Comparison of ENCODE assay signal across 1 cellular context in the genomic region with DNA sequence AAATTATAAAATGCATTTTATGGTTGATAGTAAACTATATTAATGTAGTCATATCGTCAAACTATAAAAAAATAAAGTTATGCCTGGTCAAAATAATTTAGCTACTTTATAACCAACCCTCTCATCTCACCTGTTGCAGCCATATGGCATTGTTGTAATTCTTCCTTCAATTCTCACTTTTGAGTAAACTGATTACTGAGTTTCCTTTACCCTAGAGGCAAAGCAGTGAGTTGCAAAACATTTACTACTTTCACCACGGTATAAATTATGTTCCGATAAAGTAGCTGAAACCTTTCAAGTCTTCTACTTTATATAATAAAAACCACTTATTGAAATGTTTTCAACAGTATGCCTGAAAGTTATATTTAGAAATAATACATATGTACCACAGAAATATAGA.
TF ChIP-seq lines count a peak whose summit lies in the region.

No MANE protein-coding gene starts in this region.

TF ChIP-seq in GM23338, 12 proteins besides CTCF, POLR2A, EP300 and RAD21 (continued from another document):
- TF ChIP-seq, protein P1, sequence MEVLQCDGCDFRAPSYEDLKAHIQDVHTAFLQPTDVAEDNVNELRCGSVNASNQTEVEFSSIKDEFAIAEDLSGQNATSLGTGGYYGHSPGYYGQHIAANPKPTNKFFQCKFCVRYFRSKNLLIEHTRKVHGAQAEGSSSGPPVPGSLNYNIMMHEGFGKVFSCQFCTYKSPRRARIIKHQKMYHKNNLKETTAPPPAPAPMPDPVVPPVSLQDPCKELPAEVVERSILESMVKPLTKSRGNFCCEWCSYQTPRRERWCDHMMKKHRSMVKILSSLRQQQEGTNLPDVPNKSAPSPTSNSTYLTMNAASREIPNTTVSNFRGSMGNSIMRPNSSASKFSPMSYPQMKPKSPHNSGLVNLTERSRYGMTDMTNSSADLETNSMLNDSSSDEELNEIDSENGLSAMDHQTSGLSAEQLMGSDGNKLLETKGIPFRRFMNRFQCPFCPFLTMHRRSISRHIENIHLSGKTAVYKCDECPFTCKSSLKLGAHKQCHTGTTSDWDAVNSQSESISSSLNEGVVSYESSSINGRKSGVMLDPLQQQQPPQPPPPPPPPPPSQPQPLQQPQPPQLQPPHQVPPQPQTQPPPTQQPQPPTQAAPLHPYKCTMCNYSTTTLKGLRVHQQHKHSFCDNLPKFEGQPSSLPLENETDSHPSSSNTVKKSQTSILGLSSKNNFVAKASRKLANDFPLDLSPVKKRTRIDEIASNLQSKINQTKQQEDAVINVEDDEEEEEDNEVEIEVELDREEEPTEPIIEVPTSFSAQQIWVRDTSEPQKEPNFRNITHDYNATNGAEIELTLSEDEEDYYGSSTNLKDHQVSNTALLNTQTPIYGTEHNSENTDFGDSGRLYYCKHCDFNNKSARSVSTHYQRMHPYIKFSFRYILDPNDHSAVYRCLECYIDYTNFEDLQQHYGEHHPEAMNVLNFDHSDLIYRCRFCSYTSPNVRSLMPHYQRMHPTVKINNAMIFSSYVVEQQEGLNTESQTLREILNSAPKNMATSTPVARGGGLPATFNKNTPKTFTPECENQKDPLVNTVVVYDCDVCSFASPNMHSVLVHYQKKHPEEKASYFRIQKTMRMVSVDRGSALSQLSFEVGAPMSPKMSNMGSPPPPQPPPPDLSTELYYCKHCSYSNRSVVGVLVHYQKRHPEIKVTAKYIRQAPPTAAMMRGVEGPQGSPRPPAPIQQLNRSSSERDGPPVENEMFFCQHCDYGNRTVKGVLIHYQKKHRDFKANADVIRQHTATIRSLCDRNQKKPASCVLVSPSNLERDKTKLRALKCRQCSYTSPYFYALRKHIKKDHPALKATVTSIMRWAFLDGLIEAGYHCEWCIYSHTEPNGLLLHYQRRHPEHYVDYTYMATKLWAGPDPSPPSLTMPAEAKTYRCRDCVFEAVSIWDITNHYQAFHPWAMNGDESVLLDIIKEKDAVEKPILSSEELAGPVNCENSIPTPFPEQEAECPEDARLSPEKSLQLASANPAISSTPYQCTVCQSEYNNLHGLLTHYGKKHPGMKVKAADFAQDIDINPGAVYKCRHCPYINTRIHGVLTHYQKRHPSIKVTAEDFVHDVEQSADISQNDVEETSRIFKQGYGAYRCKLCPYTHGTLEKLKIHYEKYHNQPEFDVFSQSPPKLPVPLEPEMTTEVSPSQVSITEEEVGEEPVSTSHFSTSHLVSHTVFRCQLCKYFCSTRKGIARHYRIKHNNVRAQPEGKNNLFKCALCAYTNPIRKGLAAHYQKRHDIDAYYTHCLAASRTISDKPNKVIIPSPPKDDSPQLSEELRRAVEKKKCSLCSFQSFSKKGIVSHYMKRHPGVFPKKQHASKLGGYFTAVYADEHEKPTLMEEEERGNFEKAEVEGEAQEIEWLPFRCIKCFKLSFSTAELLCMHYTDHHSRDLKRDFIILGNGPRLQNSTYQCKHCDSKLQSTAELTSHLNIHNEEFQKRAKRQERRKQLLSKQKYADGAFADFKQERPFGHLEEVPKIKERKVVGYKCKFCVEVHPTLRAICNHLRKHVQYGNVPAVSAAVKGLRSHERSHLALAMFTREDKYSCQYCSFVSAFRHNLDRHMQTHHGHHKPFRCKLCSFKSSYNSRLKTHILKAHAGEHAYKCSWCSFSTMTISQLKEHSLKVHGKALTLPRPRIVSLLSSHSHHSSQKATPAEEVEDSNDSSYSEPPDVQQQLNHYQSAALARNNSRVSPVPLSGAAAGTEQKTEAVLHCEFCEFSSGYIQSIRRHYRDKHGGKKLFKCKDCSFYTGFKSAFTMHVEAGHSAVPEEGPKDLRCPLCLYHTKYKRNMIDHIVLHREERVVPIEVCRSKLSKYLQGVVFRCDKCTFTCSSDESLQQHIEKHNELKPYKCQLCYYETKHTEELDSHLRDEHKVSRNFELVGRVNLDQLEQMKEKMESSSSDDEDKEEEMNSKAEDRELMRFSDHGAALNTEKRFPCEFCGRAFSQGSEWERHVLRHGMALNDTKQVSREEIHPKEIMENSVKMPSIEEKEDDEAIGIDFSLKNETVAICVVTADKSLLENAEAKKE (CRISPR knock-in tag; IDR thresholded peaks at IDR 0.05) = no peak
- TF ChIP-seq ZNF114 (CRISPR knock-in tag; IDR thresholded peaks at IDR 0.05) = no peak
- TF ChIP-seq, protein P2, sequence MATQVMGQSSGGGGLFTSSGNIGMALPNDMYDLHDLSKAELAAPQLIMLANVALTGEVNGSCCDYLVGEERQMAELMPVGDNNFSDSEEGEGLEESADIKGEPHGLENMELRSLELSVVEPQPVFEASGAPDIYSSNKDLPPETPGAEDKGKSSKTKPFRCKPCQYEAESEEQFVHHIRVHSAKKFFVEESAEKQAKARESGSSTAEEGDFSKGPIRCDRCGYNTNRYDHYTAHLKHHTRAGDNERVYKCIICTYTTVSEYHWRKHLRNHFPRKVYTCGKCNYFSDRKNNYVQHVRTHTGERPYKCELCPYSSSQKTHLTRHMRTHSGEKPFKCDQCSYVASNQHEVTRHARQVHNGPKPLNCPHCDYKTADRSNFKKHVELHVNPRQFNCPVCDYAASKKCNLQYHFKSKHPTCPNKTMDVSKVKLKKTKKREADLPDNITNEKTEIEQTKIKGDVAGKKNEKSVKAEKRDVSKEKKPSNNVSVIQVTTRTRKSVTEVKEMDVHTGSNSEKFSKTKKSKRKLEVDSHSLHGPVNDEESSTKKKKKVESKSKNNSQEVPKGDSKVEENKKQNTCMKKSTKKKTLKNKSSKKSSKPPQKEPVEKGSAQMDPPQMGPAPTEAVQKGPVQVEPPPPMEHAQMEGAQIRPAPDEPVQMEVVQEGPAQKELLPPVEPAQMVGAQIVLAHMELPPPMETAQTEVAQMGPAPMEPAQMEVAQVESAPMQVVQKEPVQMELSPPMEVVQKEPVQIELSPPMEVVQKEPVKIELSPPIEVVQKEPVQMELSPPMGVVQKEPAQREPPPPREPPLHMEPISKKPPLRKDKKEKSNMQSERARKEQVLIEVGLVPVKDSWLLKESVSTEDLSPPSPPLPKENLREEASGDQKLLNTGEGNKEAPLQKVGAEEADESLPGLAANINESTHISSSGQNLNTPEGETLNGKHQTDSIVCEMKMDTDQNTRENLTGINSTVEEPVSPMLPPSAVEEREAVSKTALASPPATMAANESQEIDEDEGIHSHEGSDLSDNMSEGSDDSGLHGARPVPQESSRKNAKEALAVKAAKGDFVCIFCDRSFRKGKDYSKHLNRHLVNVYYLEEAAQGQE (IDR thresholded peaks at IDR 0.05; ENCODE audit: unreplicated experiment) = no peak
TF ChIP-seq in GM23338: peak in this region for 0.
